Comparison of ENCODE assay signal across 1 cellular context in genomic region chr2:72147303-72147970, GRCh38.
TF ChIP-seq lines count a peak whose summit lies in the region.

TSS of gene CYP26B1 (minus strand) at chr2:72147862. CDS start at chr2:72147834, 28 bp downstream.

TF ChIP-seq in H1, 55 proteins besides CTCF, POLR2A, EP300 and RAD21 (continued from another document):
- TF ChIP-seq E2F6 (IDR thresholded peaks at IDR 0.05): peak; percentile 70
TF ChIP-seq in H1: peak in this region for 6.
